31 cellular contexts compared by ENCODE assay signal in the genomic region with DNA sequence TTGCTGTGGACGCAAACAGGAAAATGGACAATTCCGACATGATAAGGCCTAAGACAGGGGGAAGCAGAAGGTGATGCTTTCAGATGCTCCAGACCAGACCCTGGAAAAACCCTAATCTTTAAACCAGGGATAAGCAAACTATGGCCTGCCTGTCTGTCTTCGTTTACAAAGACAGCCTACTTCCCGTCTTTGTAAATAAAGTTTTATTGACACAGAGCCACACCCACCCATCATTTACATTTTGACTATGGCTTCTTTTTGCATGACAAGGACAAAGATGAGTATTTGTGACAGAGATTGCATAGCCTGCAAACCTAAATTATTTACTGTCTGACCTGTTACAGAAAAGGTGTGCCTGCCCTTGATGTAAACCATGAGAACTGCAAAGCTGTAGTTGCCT.
"Had no signal": no experiment of that assay in that cellular context is flagged by ENCODE, and none has a peak within 500 bp of the region (broad histone marks: within the 10 kb centered on the region; RNA-seq: fewer than 3 reads in every experiment).

No MANE protein-coding gene starts in this region.

- H3K27ac Mint-ChIP-seq: natural killer cell; nephron; neural progenitor cell; progenitor cell of endocrine pancreas; stimulated activated memory B cell treated with anti-CD40 and anti-IgM and Interleukin-4, amounts not matched to agents 10 μg/mL and 1 μg/mL and 100 μg/mL, for 72 hours; stimulated activated naive CD8-positive, alpha-beta T cell treated with anti-CD3 and anti-CD28 coated beads, Interleukin-15, amount 100 ng/mL, for 72 hours; type B pancreatic cell had no signal

- H2AFZ ChIP-seq: neural progenitor cell, parathyroid adenoma had no signal

- H3K4me3 Mint-ChIP-seq: natural killer cell; nephron; neural progenitor cell; stimulated activated memory B cell treated with anti-CD40 and anti-IgM and Interleukin-4, amounts not matched to agents 10 μg/mL and 1 μg/mL and 100 μg/mL, for 72 hours; stimulated activated naive CD8-positive, alpha-beta T cell treated with anti-CD3 and anti-CD28 coated beads, Interleukin-15, amount 100 ng/mL, for 72 hours; type B pancreatic cell had no signal

- DNase-seq: natural killer cell; occipital lobe; ovary; posterior cingulate gyrus; psoas muscle; right cardiac atrium; spleen; stimulated activated CD4-positive, alpha-beta T cell treated with anti-CD3 and anti-CD28 coated beads, Interleukin-12 subunit alpha, Interleukin-12 subunit beta, amount 100 ng/mL, for 4 hours; stimulated activated CD4-positive, alpha-beta T cell treated with anti-CD3 and anti-CD28 coated beads, Interleukin-1b, Interleukin-23, amount 100 ng/mL, for 48 hours; stimulated activated CD4-positive, alpha-beta T cell treated with anti-CD3 and anti-CD28 coated beads, Interleukin-4, amount 100 ng/mL, for 1 hour; stimulated activated CD4-positive, alpha-beta T cell treated with anti-CD3 and anti-CD28 coated beads, Interleukin-4, amount 100 ng/mL, for 4 hours; stimulated activated CD8-positive, alpha-beta memory T cell treated with anti-CD3 and anti-CD28 coated beads, Interleukin-4, amount 100 ng/mL, for 48 hours; stimulated activated naive CD4-positive, alpha-beta T cell; stimulated activated naive CD8-positive, alpha-beta T cell treated with anti-CD3 and anti-CD28 coated beads, Interleukin-15, amount 100 ng/mL, for 72 hours; stimulated activated naive CD8-positive, alpha-beta T cell treated with anti-CD3 and anti-CD28 coated beads, Interleukin-15, Interleukin-2, amounts not matched to agents 100 U/mL and 50 U/mL, for 24 hours; substantia nigra; testis; tibial artery; transverse colon; upper lobe of right lung; uterus had no signal

- H3K36me3 Mint-ChIP-seq: natural killer cell; neural progenitor cell; stimulated activated memory B cell treated with anti-CD40 and anti-IgM and Interleukin-4, amounts not matched to agents 10 μg/mL and 1 μg/mL and 100 μg/mL, for 72 hours; type B pancreatic cell had no signal

- ATAC-seq: natural killer cell; psoas muscle; right cardiac atrium; sciatic nerve; stimulated activated memory B cell treated with anti-CD40 and anti-IgM and Interleukin-4, amounts not matched to agents 10 μg/mL and 1 μg/mL and 100 μg/mL, for 72 hours; stimulated activated naive CD8-positive, alpha-beta T cell treated with anti-CD3 and anti-CD28 coated beads, Interleukin-15, amount 100 ng/mL, for 72 hours; stimulated activated naive CD8-positive, alpha-beta T cell treated with anti-CD3 and anti-CD28 coated beads, Interleukin-15, Interleukin-2, amounts not matched to agents 100 U/mL and 50 U/mL, for 24 hours; upper lobe of right lung had no signal

- H3K27me3 ChIP-seq: neural progenitor cell, ovary, testis, transverse colon, upper lobe of right lung, uterus had no signal

- H3K9me3 Mint-ChIP-seq: natural killer cell; nephron; neural progenitor cell; stimulated activated memory B cell treated with anti-CD40 and anti-IgM and Interleukin-4, amounts not matched to agents 10 μg/mL and 1 μg/mL and 100 μg/mL, for 72 hours; stimulated activated naive CD8-positive, alpha-beta T cell treated with anti-CD3 and anti-CD28 coated beads, Interleukin-15, amount 100 ng/mL, for 72 hours; type B pancreatic cell had no signal

- H3K4me1 ChIP-seq: neural progenitor cell, parathyroid adenoma, psoas muscle, spleen, suprapubic skin, testis, tibial artery, transverse colon, upper lobe of right lung, uterus had no signal

- H3K36me3 ChIP-seq: neural progenitor cell, ovary, spleen, suprapubic skin, tibial artery, transverse colon, upper lobe of right lung, uterus had no signal

- H3K79me2 ChIP-seq: parathyroid adenoma had no signal

- H3K9ac ChIP-seq: neural progenitor cell, parathyroid adenoma had no signal

- H3K9me3 ChIP-seq: ovary, psoas muscle, spleen, suprapubic skin, testis, tibial artery, transverse colon, upper lobe of right lung, uterus had no signal

- H3K4me2 ChIP-seq: neural progenitor cell, smooth muscle cell had no signal

- H3K27ac ChIP-seq: neural progenitor cell, ovary, parathyroid adenoma, psoas muscle, skin epidermis, spleen, suprapubic skin, testis, tibial artery, transverse colon, upper lobe of right lung, uterus had no signal

- H3K4me1 Mint-ChIP-seq: natural killer cell; nephron; stimulated activated memory B cell treated with anti-CD40 and anti-IgM and Interleukin-4, amounts not matched to agents 10 μg/mL and 1 μg/mL and 100 μg/mL, for 72 hours; stimulated activated naive CD8-positive, alpha-beta T cell treated with anti-CD3 and anti-CD28 coated beads, Interleukin-15, amount 100 ng/mL, for 72 hours had no signal

- H3K4me3 ChIP-seq: neural progenitor cell, ovary, psoas muscle, skin epidermis, smooth muscle cell, spleen, suprapubic skin, testis, tibial artery, transverse colon, upper lobe of right lung, uterus had no signal
